8 cellular contexts compared by ENCODE assay signal in the genomic region with DNA sequence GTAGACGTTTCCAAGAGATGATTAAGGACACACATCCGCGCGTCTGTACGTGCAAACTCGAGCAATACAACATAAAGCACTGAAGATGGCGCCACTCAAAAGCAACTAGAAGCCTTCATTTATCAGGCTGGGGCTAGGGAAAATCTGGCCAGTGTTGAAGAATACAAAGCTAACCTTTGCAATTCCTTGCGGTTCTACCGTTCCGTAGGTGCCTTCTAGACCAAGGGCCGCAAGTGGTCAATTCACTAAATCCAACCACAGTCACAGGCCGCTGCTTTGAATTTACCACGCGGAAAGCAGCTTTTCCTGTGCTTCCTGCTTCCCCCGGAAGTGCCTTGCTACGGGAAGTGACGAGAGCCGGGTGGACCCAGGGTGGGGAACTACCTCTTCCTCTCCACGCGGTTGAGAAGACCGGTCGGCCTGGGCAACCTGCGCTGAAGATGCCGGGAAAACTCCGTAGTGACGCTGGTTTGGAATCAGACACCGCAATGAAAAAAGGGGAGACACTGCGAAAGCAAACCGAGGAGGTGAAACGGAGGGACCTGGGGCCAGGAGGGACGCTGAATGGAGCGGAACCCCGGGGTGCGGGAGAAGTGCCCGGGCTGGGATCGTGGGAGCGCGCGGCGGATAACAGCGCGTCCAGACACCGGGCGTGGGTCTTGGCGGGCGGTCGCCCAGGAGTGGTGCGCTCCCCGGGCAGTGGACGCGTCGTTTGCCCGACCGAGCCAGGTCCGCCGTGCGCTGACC. TPM values are rescaled to one million over a fixed set of nuclear protein-coding genes. Genes with fewer than 3 reads are reported as not detected.
DNase-seq lines count a peak whose midpoint lies in the region; ATAC-seq and TF ChIP-seq lines count a peak whose summit lies in the region.

DDX21 (plus strand) TSS at position 385 of the 747 bp plus-strand sequence; CDS start at position 441, 56 bp downstream.

- H3K4me1 ChIP-seq in thymus (ENCODE audit: control insufficient read depth, insufficient read depth, low read length), result peaks cover 10% of the 10 kb centered on the region

- peaks cover 3% of the 10 kb centered on the region for H3K36me3 ChIP-seq in thymus (ENCODE audit: control insufficient read depth, insufficient read depth)

- under 1% methylated on average over 57 of the region's 57 CpGs for WGBS in thymus

- peak; percentile 45 for TF ChIP-seq CTCF in glutamatergic neuron (IDR thresholded peaks at IDR 0.05; ENCODE audit: partially characterized antibody, unreplicated experiment)
- TF ChIP-seq CTCF in osteocyte (IDR thresholded peaks at IDR 0.05), result peak; percentile 74

- H3K9me3 ChIP-seq in thymus (ENCODE audit: control insufficient read depth), result no peaks in the 10 kb centered on the region

- H3K4me3 Mint-ChIP-seq in glutamatergic neuron (ENCODE audit: unreplicated experiment) (peak within 1 kb of the TSS; percentile 100), osteocyte (ENCODE audit: unreplicated experiment) (peak within 1 kb of the TSS; percentile 99)

- peak; percentile 76 for TF ChIP-seq POLR2A in GM10847 (IDR thresholded peaks at IDR 0.05; ENCODE audit: extremely low read depth, insufficient read length)

- H3K27ac ChIP-seq in thymus (ENCODE audit: low read depth), result peak within 1 kb of the TSS; percentile 94

- H3K9me3 Mint-ChIP-seq in activated naive CD4-positive, alpha-beta T cell treated with anti-CD3 and anti-CD28 coated beads, Interleukin-2, amount 50 U/mL, for 72 hours, result no peaks in the 10 kb centered on the region
- H3K9me3 Mint-ChIP-seq in glutamatergic neuron (ENCODE audit: unreplicated experiment), result peaks cover 2% of the 10 kb centered on the region
- H3K9me3 Mint-ChIP-seq in osteocyte (ENCODE audit: unreplicated experiment), result no peaks in the 10 kb centered on the region

- peak; percentile 89 for ATAC-seq in HG02610 (IDR thresholded peaks at IDR 0.05; ENCODE audit: unreplicated experiment)
- ATAC-seq in SK-N-SH treated with all-trans-retinoic acid at 6 μM for 48 hours, result peak; percentile 94
- peak; percentile 90 to 93 for ATAC-seq in activated naive CD4-positive, alpha-beta T cell treated with anti-CD3 and anti-CD28 coated beads, Interleukin-2, amount 50 U/mL, for 72 hours

- peak within 1 kb of the TSS; percentile 98 to 100 for H3K27ac Mint-ChIP-seq in activated naive CD4-positive, alpha-beta T cell treated with anti-CD3 and anti-CD28 coated beads, Interleukin-2, amount 50 U/mL, for 72 hours
- peak within 1 kb of the TSS; percentile 92 for H3K27ac Mint-ChIP-seq in glutamatergic neuron (ENCODE audit: unreplicated experiment)
- peak within 1 kb of the TSS; percentile 99 for H3K27ac Mint-ChIP-seq in osteocyte (ENCODE audit: unreplicated experiment)

- H3K27me3 ChIP-seq in thymus (ENCODE audit: control insufficient read depth, insufficient read depth), result no peaks in the 10 kb centered on the region

- H3K4me1 Mint-ChIP-seq in glutamatergic neuron (ENCODE audit: low read depth, unreplicated experiment), result peaks cover 4% of the 10 kb centered on the region
- peaks cover 28% of the 10 kb centered on the region for H3K4me1 Mint-ChIP-seq in osteocyte (ENCODE audit: unreplicated experiment)

- H3K27me3 Mint-ChIP-seq in glutamatergic neuron (ENCODE audit: unreplicated experiment), result peaks cover 4% of the 10 kb centered on the region
- no peaks in the 10 kb centered on the region for H3K27me3 Mint-ChIP-seq in osteocyte (ENCODE audit: unreplicated experiment)

- DNase-seq in NCI-H1092 (lab: John Stamatoyannopoulos, UW) (peak; percentile 77), glutamatergic neuron (peak; percentile 86), osteocyte (ENCODE audit: extremely low spot score, unreplicated experiment) (peak; percentile 93)
- peak; percentile 84 to 89 for DNase-seq in activated naive CD4-positive, alpha-beta T cell treated with anti-CD3 and anti-CD28 coated beads, Interleukin-2, amount 50 U/mL, for 72 hours (ENCODE audit: low spot score in 2 of 2)

- H3K4me3 ChIP-seq in thymus (ENCODE audit: low read length), result peak within 1 kb of the TSS; percentile 92

- peaks cover 30 to 41% of the 10 kb centered on the region in 2 donors for H3K36me3 Mint-ChIP-seq in activated naive CD4-positive, alpha-beta T cell treated with anti-CD3 and anti-CD28 coated beads, Interleukin-2, amount 50 U/mL, for 72 hours
- H3K36me3 Mint-ChIP-seq in glutamatergic neuron (ENCODE audit: unreplicated experiment) (no peaks in the 10 kb centered on the region), osteocyte (ENCODE audit: unreplicated experiment) (peaks cover 13% of the 10 kb centered on the region)

TF ChIP-seq in SK-N-SH treated with all-trans-retinoic acid at 6 μM for 48 hours, 23 proteins besides CTCF, POLR2A, EP300 and RAD21:
- TF ChIP-seq ZFP3 (CRISPR knock-in tag; IDR thresholded peaks at IDR 0.05), result peak; percentile 24; the same call in 1 of the 2 replicates
- TF ChIP-seq, protein P1, sequence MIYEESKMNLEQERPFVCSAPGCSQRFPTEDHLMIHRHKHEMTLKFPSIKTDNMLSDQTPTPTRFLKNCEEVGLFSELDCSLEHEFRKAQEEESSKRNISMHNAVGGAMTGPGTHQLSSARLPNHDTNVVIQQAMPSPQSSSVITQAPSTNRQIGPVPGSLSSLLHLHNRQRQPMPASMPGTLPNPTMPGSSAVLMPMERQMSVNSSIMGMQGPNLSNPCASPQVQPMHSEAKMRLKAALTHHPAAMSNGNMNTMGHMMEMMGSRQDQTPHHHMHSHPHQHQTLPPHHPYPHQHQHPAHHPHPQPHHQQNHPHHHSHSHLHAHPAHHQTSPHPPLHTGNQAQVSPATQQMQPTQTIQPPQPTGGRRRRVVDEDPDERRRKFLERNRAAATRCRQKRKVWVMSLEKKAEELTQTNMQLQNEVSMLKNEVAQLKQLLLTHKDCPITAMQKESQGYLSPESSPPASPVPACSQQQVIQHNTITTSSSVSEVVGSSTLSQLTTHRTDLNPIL (CRISPR knock-in tag; IDR thresholded peaks at IDR 0.05; ENCODE audit: low read depth), result no peak
- TF ChIP-seq ISL1 (CRISPR knock-in tag; IDR thresholded peaks at IDR 0.05), result no peak
- no peak for TF ChIP-seq ARNTL (CRISPR knock-in tag; IDR thresholded peaks at IDR 0.05; ENCODE audit: borderline replicate concordance, low read depth)
- 0 out of 2 replicates have a peak, but pooled peaks have one; percentile 22 for TF ChIP-seq ESRRG (CRISPR knock-in tag; IDR thresholded peaks at IDR 0.05)
- TF ChIP-seq GLIS3 (CRISPR knock-in tag; IDR thresholded peaks at IDR 0.05), result no peak

RNA-seq across cellular contexts. Expression of gene DDX21, which starts in this region (rescaled TPM):
- total RNA-seq in activated naive CD4-positive, alpha-beta T cell treated with anti-CD3 and anti-CD28 coated beads, Interleukin-2, amount 50 U/mL, for 72 hours, result 100 to 1,000 TPM; 127 to 136 TPM
- total RNA-seq in glutamatergic neuron (ENCODE audit: unreplicated experiment), result 39.9 TPM
- total RNA-seq in osteocyte, result 53.9 and 54.1 TPM in 2 replicates
- 28.8 TPM for polyA plus RNA-seq in thymus

Comparison
In these comparisons a context has a peak if more than half of its experiments do, and no peak if none do; other contexts are left out.
1. Peak in every context shown above with its lines: DNase-seq, ATAC-seq, H3K4me3 ChIP-seq and H3K27ac ChIP-seq.